Comparison of ENCODE assay signal across 17 cellular contexts in genomic region chr14:100621806-100622205, GRCh38. TPM values are rescaled to one million over a fixed set of nuclear protein-coding genes. Genes with fewer than 3 reads are reported as not detected.
DNase-seq lines count a peak whose midpoint lies in the region; ATAC-seq and TF ChIP-seq lines count a peak whose summit lies in the region.
"Had no signal": no experiment of that assay in that cellular context is flagged by ENCODE, and none has a peak within 500 bp of the region (broad histone marks: within the 10 kb centered on the region; RNA-seq: fewer than 3 reads in every experiment).

No MANE protein-coding gene starts in this region.

- no peak for TF ChIP-seq CTCF in Panc1 (IDR thresholded peaks at IDR 0.05)
- no peak for TF ChIP-seq CTCF in stomach (IDR thresholded peaks at IDR 0.05)

- DNase-seq in cardiac septum (ENCODE audit: low spot score) (peak; percentile 36), Right ventricle myocardium inferior (ENCODE audit: missing footprints) (no peak), Panc1 (ENCODE audit: low read depth, low spot score) (no peak), islet precursor cell (peak; percentile 49), HK-2 (ENCODE audit: unreplicated experiment) (no peak), stomach (no peak), NCI-H1436 treated with DMSO at 0.1 percent for 48 hours (lab: John Stamatoyannopoulos, UW) (no peak)
- DNase-seq: activated CD4-positive, CD25-positive, alpha-beta regulatory T cell; activated CD8-positive, alpha-beta memory T cell treated with anti-CD3 and anti-CD28 coated beads, Interleukin-2, amount 50 U/mL, for 4 hours; activated naive CD8-positive, alpha-beta T cell treated with anti-CD3 and anti-CD28 coated beads, Interleukin-2, amount 10 ng/mL, durations not matched to agents 7 days and 5 days; caudate nucleus; effector memory CD8-positive, alpha-beta T cell; NCI-H1092 treated with DMSO at 0.1 percent for 48 hours; stimulated activated CD4-positive, alpha-beta T cell treated with anti-CD3 and anti-CD28 coated beads, Interleukin-4, amount 100 ng/mL, for 24 hours; SW 1271; upper lobe of left lung had no signal

- no peak for TF ChIP-seq EP300 in stomach (IDR thresholded peaks at IDR 0.05)

- POLR2A ChIA-PET in Panc1 (lab: Charles Lee): no interaction called here

- H3K36me3 ChIP-seq in Panc1 (ENCODE audit: control insufficient read depth, insufficient read depth, low read length) (no peaks in the 10 kb centered on the region), stomach (no peaks in the 10 kb centered on the region)
- H3K36me3 ChIP-seq: upper lobe of left lung had no signal

- 86 to 90% (median 88%) methylated on average over 11 to 14 of the region's 14 CpGs for WGBS in stomach, 5 donors

- no peak for TF ChIP-seq POLR2A in stomach (IDR thresholded peaks at IDR 0.05)

- no TSS peak for BruUV-seq in Panc1 (replicated peaks; lab: Mats Ljungman, UMichigan)

- no peaks in the 10 kb centered on the region; the same call in 1 of the 2 replicates for H3K4me1 ChIP-seq in Panc1 (ENCODE audit: control insufficient read depth, insufficient read depth, low read length)
- peaks cover 0 to 18% (median 17%) of the 10 kb centered on the region in 4 donors for H3K4me1 ChIP-seq in stomach

- ATAC-seq in Right ventricle myocardium inferior: no peak
- 0 out of 2 replicates have a peak, but pooled peaks have one; percentile 11 for ATAC-seq in Panc1
- no peak for ATAC-seq in GM18519 (IDR thresholded peaks at IDR 0.05; ENCODE audit: low FRiP score, unreplicated experiment)
- ATAC-seq: effector memory CD8-positive, alpha-beta T cell had no signal

- intact Hi-C loops in cardiac septum (cut with DNase I): no loop called here
- intact Hi-C loops in Right ventricle myocardium inferior (cut with DNase I): no loop called here
- intact Hi-C loops in Panc1 (cut with micrococcal nuclease; ENCODE audit: unreplicated experiment): no loop called here
- intact Hi-C loops in stomach (cut with DNase I; ENCODE audit: low total_unique reads): no loop called here

- CTCF ChIA-PET in Panc1 (lab: Charles Lee): no interaction called here

- in situ Hi-C loops in Panc1 (cut with HindIII; ENCODE audit: low pct_unique_long_range_greater_than_20kb, low sequenced_read_pairs): no loop called here

- H3K9me3 ChIP-seq in Panc1 (ENCODE audit: control insufficient read depth, insufficient read depth, low read depth, low read length) (no peaks in the 10 kb centered on the region), stomach (peaks cover 0 to 10% (median 3%) of the 10 kb centered on the region in 4 donors)
- H3K9me3 ChIP-seq: upper lobe of left lung had no signal

- H3K27me3 ChIP-seq in Panc1 (ENCODE audit: control insufficient read depth, insufficient read depth, low read length): no peaks in the 10 kb centered on the region
- peaks cover 0 to 57% (median 0%) of the 10 kb centered on the region in 3 donors for H3K27me3 ChIP-seq in stomach
- H3K27me3 ChIP-seq: upper lobe of left lung had no signal

- H3K27ac ChIP-seq in Panc1 (ENCODE audit: low read length) (no peak overlapping the region), stomach (no peak overlapping the region)
- H3K27ac ChIP-seq: upper lobe of left lung had no signal

- no peak overlapping the region for H3K4me3 ChIP-seq in Panc1 (ENCODE audit: low read depth in 2 of 2, low read length in 2 of 2)
- H3K4me3 ChIP-seq in stomach: no peak overlapping the region
- H3K4me3 ChIP-seq: upper lobe of left lung had no signal

RNA-seq across cellular contexts. Expression of gene BEGAIN, which starts 34.6 kb away (rescaled TPM):
- total RNA-seq in cardiac septum: 1.2 TPM
- total RNA-seq in Right ventricle myocardium inferior: 0.68 TPM
- total RNA-seq in Panc1 (2021; ENCODE audit: unreplicated experiment): 26.5 TPM
- polyA plus RNA-seq in Panc1 (2012; ENCODE audit: insufficient read length): 37.2 TPM
- 1 to 10 TPM in 1 of 5 donors, not detected in 4; 1.1 TPM for total RNA-seq in stomach
- polyA plus RNA-seq in stomach: under 1 TPM; 0.31 to 0.92 (median 0.75) TPM

Comparison
In these comparisons a context has a peak if more than half of its experiments do, and no peak if none do; other contexts are left out.
1. DNase-seq: peak in cardiac septum (single experiment) and islet precursor cell (single experiment); none in Right ventricle myocardium inferior (single experiment), Panc1 (single experiment), HK-2 (single experiment), stomach (single experiment) and NCI-H1436 treated with DMSO at 0.1 percent for 48 hours (single experiment).
2. RNA of gene BEGAIN, which starts 34.6 kb away (total RNA-seq): 26.5 TPM in Panc1 (single experiment); 1.2 TPM in cardiac septum (single experiment), 0.68 TPM in Right ventricle myocardium inferior (single experiment) and 1.1 TPM in stomach; every median in the first group is over 10 times any median in the second.